In genomic region chr11:9880657-9881056, GRCh38 we compare ENCODE assay signal across 15 cellular contexts.
DNase-seq lines count a peak whose midpoint lies in the region; ATAC-seq, FAIRE-seq and TF ChIP-seq lines count a peak whose summit lies in the region.
"Had no signal": no experiment of that assay in that cellular context is flagged by ENCODE, and none has a peak within 500 bp of the region (broad histone marks: within the 10 kb centered on the region; RNA-seq: fewer than 3 reads in every experiment).

No MANE protein-coding gene starts in this region.

- CTCF ChIA-PET in A549 (lab: Yijun Ruan, JAX) (interaction anchor here (1.4 kb wide), 1 partner anchor 18 kb away, joined by 5 read pairs; no protein-coding TSS in a partner anchor), IMR-90 (lab: Yijun Ruan, JAX) (no interaction called here), K562 (lab: Yijun Ruan, JAX; ENCODE audit: low intra/inter-chr PET ratio) (no interaction called here), GM10248 (lab: Yijun Ruan, JAX) (interaction anchor here (1.1 kb wide), 1 partner anchor 30 kb away, joined by 3 read pairs; no protein-coding TSS in a partner anchor)

- no peak for ATAC-seq in A549
- no peak for ATAC-seq in IMR-90 (ENCODE audit: low read depth)
- ATAC-seq in K562 = no peak
- ATAC-seq: CD8-positive, alpha-beta T cell had no signal

- no peak overlapping the region for H2BK20ac ChIP-seq in IMR-90 (ENCODE audit: low read depth, low read length)

- H3K23ac ChIP-seq in IMR-90 (ENCODE audit: low read depth, low read length) = no peak overlapping the region

- POLR2A ChIA-PET in A549 (lab: Yijun Ruan, JAX) (no interaction called here), IMR-90 (lab: Charles Lee; ENCODE audit: unreplicated experiment) (no interaction called here), K562 (lab: Yijun Ruan, JAX) (interaction anchor here (0.5 to 0.6 kb wide), 2 partner anchors 79 to 89 kb away, joined by 3 read pairs; no protein-coding TSS in a partner anchor), GM10248 (lab: Yijun Ruan, JAX) (no interaction called here)

- no peaks in the 10 kb centered on the region for H3K27me3 ChIP-seq in IMR-90 (ENCODE audit: control insufficient read depth, insufficient read depth, low read length)
- peaks cover 0 to 4% of the 10 kb centered on the region in 2 experiments; a peak in 2 of 5 replicates for H3K27me3 ChIP-seq in K562 (ENCODE audit: control insufficient read depth in 2 of 2, insufficient read depth in 2 of 2, low read length in 2 of 2)

- no peak overlapping the region for H3K4me2 ChIP-seq in A549
- no peak overlapping the region for H3K4me2 ChIP-seq in IMR-90 (ENCODE audit: low read depth, low read length)
- H3K4me2 ChIP-seq in K562 (ENCODE audit: insufficient read depth, low read length) = no peak overlapping the region

- H4K91ac ChIP-seq in IMR-90 (ENCODE audit: insufficient read depth, low read depth, low read length) = no peak overlapping the region

- H2BK5ac ChIP-seq in IMR-90 (ENCODE audit: low read depth, low read length, poor library complexity, severe bottlenecking) = no peak overlapping the region

- TF ChIP-seq POLR2A in A549 (IDR thresholded peaks at IDR 0.05; ENCODE audit: low read length) (no peak), IMR-90 (IDR thresholded peaks at IDR 0.05; ENCODE audit: low read depth, low read length) (no peak), K562 (conservative IDR thresholded peaks at IDR 0.05) (no peak)

- H3K4me1 ChIP-seq in A549 (peaks cover 9% of the 10 kb centered on the region; the same call in 1 of the 3 replicates), IMR-90 (ENCODE audit: control insufficient read depth, insufficient read depth, low read length) (peaks cover 5% of the 10 kb centered on the region), K562 (replicated peaks in 1 of 2; ENCODE audit: control insufficient read depth in 2 of 2, insufficient read depth in 2 of 2, low read length in 2 of 2) (peaks cover 0 to 4% of the 10 kb centered on the region in 2 experiments; a peak in 1 of 5 replicates)

- H3K27ac ChIP-seq in A549 (no peak overlapping the region), IMR-90 (ENCODE audit: insufficient read depth, low read length) (no peak overlapping the region), K562 (ENCODE audit: extremely low read depth, low read depth, low read length) (no peak overlapping the region)

- no peak overlapping the region for H4K5ac ChIP-seq in IMR-90 (ENCODE audit: low read depth, low read length)

- H3K27ac Mint-ChIP-seq in osteocyte (ENCODE audit: unreplicated experiment) = peak overlapping the region; percentile 66
- H3K27ac Mint-ChIP-seq: CD14-positive monocyte; CD8-positive, alpha-beta T cell; HFFc6 had no signal

- H2BK15ac ChIP-seq in IMR-90 (ENCODE audit: low read depth, low read length) = no peak overlapping the region

- H3K9me1 ChIP-seq in IMR-90 (ENCODE audit: insufficient read depth, low read length) (0 out of 2 replicates have a peak, but pooled peaks cover 2% of the 10 kb centered on the region), K562 (ENCODE audit: control insufficient read depth, insufficient read depth, low read length) (no peaks in the 10 kb centered on the region)

- DNase-seq in A549 (ENCODE audit: low read depth in 1 of 2, low spot score in 1 of 2) (no peak), IMR-90 (no peak), K562 (ENCODE audit: extremely low read depth in 1 of 4, low spot score in 3 of 4) (no peak), osteocyte (ENCODE audit: extremely low spot score, unreplicated experiment) (no peak), GM10248 (ENCODE audit: extremely low spot score) (no peak), 8988T (no peak)
- DNase-seq in stimulated activated CD4-positive, alpha-beta T cell treated with anti-CD3 and anti-CD28 coated beads, Interleukin-1b, Interleukin-23, amount 100 ng/mL, for 48 hours = no peak
- DNase-seq: CD8-positive, alpha-beta T cell; COR-L47; DND-41; GDM1; HCEC 1CT; HFFc6 had no signal

- WGBS in A549 (ENCODE audit: missing lambda C conversion rate) = 96% methylated on average over 2 of the region's 2 CpGs
- 100% methylated on average over 1 of the region's 2 CpGs; no CpG with 5 or more reads in 1 of the 2 experiments for WGBS in IMR-90 (ENCODE audit: extremely low coverage in 2 of 2, insufficient read length in 1 of 2), 2 experiments
- 57% methylated on average over 2 of the region's 2 CpGs for WGBS in K562 (ENCODE audit: insufficient coverage, low coverage, missing lambda C conversion rate)

- peaks cover 3 to 5% of the 10 kb centered on the region in 2 experiments; a peak in 1 of 4 replicates for H3K79me1 ChIP-seq in IMR-90 (ENCODE audit: low read depth in 1 of 2, low read length in 2 of 2)

- TF ChIP-seq CTCF in A549 (IDR thresholded peaks at IDR 0.05) = no peak
- no peak for TF ChIP-seq CTCF in IMR-90 (conservative IDR thresholded peaks at IDR 0.05; ENCODE audit: low read depth, low read length)
- TF ChIP-seq CTCF in K562 (IDR thresholded peaks at IDR 0.05 in 2 of 3, conservative IDR thresholded peaks at IDR 0.05 in 1 of 3; ENCODE audit: insufficient read depth in 2 of 3, low read depth in 1 of 3, low read length in 3 of 3) = no peak
- TF ChIP-seq CTCF in osteocyte (IDR thresholded peaks at IDR 0.05) = no peak
- TF ChIP-seq CTCF in GM10248 (IDR thresholded peaks at IDR 0.05; ENCODE audit: control extremely low read depth, extremely low read depth, low read depth, missing control alignments) = no peak

- H3K9ac ChIP-seq in IMR-90 (ENCODE audit: low read depth, low read length) (no peak overlapping the region), K562 (ENCODE audit: insufficient read depth in 1 of 2, low read depth in 2 of 2, low read length in 2 of 2) (no peak overlapping the region)

- no peak overlapping the region for H2AK5ac ChIP-seq in IMR-90 (ENCODE audit: low read depth, low read length)

- no peaks in the 10 kb centered on the region for H3K27me3 Mint-ChIP-seq in osteocyte (ENCODE audit: unreplicated experiment)

- FAIRE-seq in A549 (lab: Jason Lieb, UNC) (no peak), K562 (lab: Jason Lieb, UNC) (no peak)
- FAIRE-seq: A204.1 had no signal

- BruUV-seq in IMR-90 (replicated peaks; lab: Mats Ljungman, UMichigan) (no TSS peak), K562 (replicated peaks; lab: Mats Ljungman, UMichigan) (no TSS peak)

- H2AFZ ChIP-seq in IMR-90 (replicated peaks; ENCODE audit: low read length, poor library complexity) (no peak overlapping the region), K562 (ENCODE audit: low read depth, low read length) (no peak overlapping the region)

- no peak overlapping the region for H4K8ac ChIP-seq in IMR-90 (ENCODE audit: low read depth in 2 of 2, low read length in 2 of 2)

- no peak overlapping the region for H3K18ac ChIP-seq in IMR-90 (ENCODE audit: low read depth, low read length)

- no peak overlapping the region for H3K4me3 ChIP-seq in A549
- no peak overlapping the region for H3K4me3 ChIP-seq in IMR-90 (ENCODE audit: insufficient read depth, low read depth, low read length)
- H3K4me3 ChIP-seq in K562 = no peak overlapping the region

- TF ChIP-seq RAD21 in A549 (conservative IDR thresholded peaks at IDR 0.05 in 1 of 2, IDR thresholded peaks at IDR 0.05 in 1 of 2) (no peak), IMR-90 (IDR thresholded peaks at IDR 0.05; ENCODE audit: low read length) (no peak), K562 (CRISPR knock-in tag; conservative IDR thresholded peaks at IDR 0.05 in 1 of 2, IDR thresholded peaks at IDR 0.05 in 1 of 2) (no peak)

- H3K14ac ChIP-seq in IMR-90 (replicated peaks; ENCODE audit: low read depth, low read length) = no peak overlapping the region

- intact Hi-C loops in IMR-90 (cut with micrococcal nuclease) (no loop called here), K562 (cut with micrococcal nuclease) (no loop called here)

- no peak overlapping the region for H3K56ac ChIP-seq in IMR-90 (ENCODE audit: extremely low read depth, insufficient read depth, low read length)

- dilution Hi-C loops in IMR-90 (cut with HindIII; ENCODE audit: low sequenced_read_pairs, unreplicated experiment) = no loop called here

- no peak overlapping the region for H2AK9ac ChIP-seq in IMR-90 (replicated peaks; ENCODE audit: low read depth, low read length, poor library complexity)

- no peaks in the 10 kb centered on the region for H3K9me3 Mint-ChIP-seq in osteocyte (ENCODE audit: unreplicated experiment)

- H3K4me3 Mint-ChIP-seq in osteocyte (ENCODE audit: unreplicated experiment) = no peak overlapping the region
- H3K4me3 Mint-ChIP-seq: CD14-positive monocyte; CD8-positive, alpha-beta T cell; HFFc6 had no signal

- H3K79me2 ChIP-seq in K562 (ENCODE audit: control insufficient read depth, insufficient read depth, low read length) = no peaks in the 10 kb centered on the region

- H2BK120ac ChIP-seq in IMR-90 (ENCODE audit: low read depth, low read length) = no peak overlapping the region

- H3K36me3 ChIP-seq in IMR-90 (ENCODE audit: control insufficient read depth, insufficient read depth, low read length) = peaks cover under 1% of the 10 kb centered on the region; the same call in 1 of the 2 replicates
- H3K36me3 ChIP-seq in K562 (ENCODE audit: control insufficient read depth, insufficient read depth, low read length) = no peaks in the 10 kb centered on the region

- TF ChIP-seq EP300 in A549 (IDR thresholded peaks at IDR 0.05) (no peak), K562 (IDR thresholded peaks at IDR 0.05; ENCODE audit: low read length) (no peak)

- H3K9me3 ChIP-seq in A549 = peaks cover 3% of the 10 kb centered on the region; the same call in 1 of the 3 replicates
- peaks cover 3% of the 10 kb centered on the region; the same call in 1 of the 2 replicates for H3K9me3 ChIP-seq in IMR-90 (ENCODE audit: control insufficient read depth, insufficient read depth, low read length)
- H3K9me3 ChIP-seq in K562 (replicated peaks; ENCODE audit: control insufficient read depth, insufficient read depth, low read depth, low read length) = no peaks in the 10 kb centered on the region

- peaks cover 38% of the 10 kb centered on the region for H3K4me1 Mint-ChIP-seq in osteocyte (ENCODE audit: unreplicated experiment)
- H3K4me1 Mint-ChIP-seq: CD14-positive monocyte had no signal

- peaks cover 19% of the 10 kb centered on the region for H3K36me3 Mint-ChIP-seq in osteocyte (ENCODE audit: unreplicated experiment)

- H4K20me1 ChIP-seq in IMR-90 (ENCODE audit: insufficient read depth, low read length) = no peaks in the 10 kb centered on the region
- no peaks in the 10 kb centered on the region for H4K20me1 ChIP-seq in K562 (replicated peaks; ENCODE audit: control insufficient read depth, insufficient read depth, low read length)

- no peak overlapping the region for H3K4ac ChIP-seq in IMR-90 (ENCODE audit: low read depth, low read length)

- in situ Hi-C loops in IMR-90 (cut with MboI; ENCODE audit: low sequenced_read_pairs) (no loop called here), K562 (cut with MboI) (no loop called here)

TF ChIP-seq in A549, 52 proteins besides CTCF, POLR2A, EP300 and RAD21 (continues in another document):
- TF ChIP-seq MAFK (IDR thresholded peaks at IDR 0.05; ENCODE audit: partially characterized antibody) (peak; percentile 89), NR3C1 (IDR thresholded peaks at IDR 0.05) (no peak)

TF ChIP-seq in IMR-90, 13 proteins besides CTCF, POLR2A, EP300 and RAD21 (continues in another document):
- TF ChIP-seq MXI1 (IDR thresholded peaks at IDR 0.05; ENCODE audit: borderline replicate concordance, low read depth, low read length) = no peak
- peak; percentile 95 for TF ChIP-seq MAFK (IDR thresholded peaks at IDR 0.05; ENCODE audit: low read depth, low read length)

TF ChIP-seq in K562, 482 proteins besides CTCF, POLR2A, EP300 and RAD21 (continues in another document):
- TF ChIP-seq NR4A1 (CRISPR knock-in tag; IDR thresholded peaks at IDR 0.05) (no peak), NR4A1 (tag; IDR thresholded peaks at IDR 0.05) (no peak)

Comparison
In these comparisons a context has a peak if more than half of its experiments do, and no peak if none do; other contexts are left out.
1. CTCF ChIA-PET loops: an anchor here in A549 (1.4 kb wide) and GM10248 (1.1 kb wide); none called in IMR-90 and K562.
2. Of the 35 proteins assayed by ChIP-seq in both K562 and A549: peak only in K562: none; only in A549: none; in both: MAFK; in neither: 34.